Comparison of ENCODE assay signal across 23 cellular contexts in genomic region chr1:153903841-153904455, GRCh38. TPM values are rescaled to one million over a fixed set of nuclear protein-coding genes. Genes with fewer than 3 reads are reported as not detected.
DNase-seq lines count a peak whose midpoint lies in the region; ATAC-seq and TF ChIP-seq lines count a peak whose summit lies in the region.
"Had no signal": no experiment of that assay in that cellular context is flagged by ENCODE, and none has a peak within 500 bp of the region (broad histone marks: within the 10 kb centered on the region; RNA-seq: fewer than 3 reads in every experiment).

No MANE protein-coding gene starts in this region.

- H3K9me2 ChIP-seq in SU-DHL-6 (replicated peaks; ENCODE audit: insufficient read depth, low read length) (no peaks in the 10 kb centered on the region), MM.1S (replicated peaks; ENCODE audit: insufficient read depth, low read length) (no peaks in the 10 kb centered on the region)

- H3K9ac ChIP-seq in SU-DHL-6 (ENCODE audit: low read length) (no peak overlapping the region), subcutaneous abdominal adipose tissue (ENCODE audit: low read length in 5 of 5) (no peak overlapping the region), MM.1S (ENCODE audit: low read length) (no peak overlapping the region)

- no peak for ATAC-seq in activated T-cell treated with anti-CD3 and anti-CD28 coated beads, Interleukin-2, amount 50 U/mL, for 4 hours
- peak; percentile 63 for ATAC-seq in gastroesophageal sphincter
- no peak for ATAC-seq in stimulated activated memory B cell treated with anti-CD40 and anti-IgM and Interleukin-4, amounts not matched to agents 10 μg/mL and 1 μg/mL and 100 μg/mL, for 72 hours
- ATAC-seq: left lobe of liver, SK-N-SH treated with all-trans-retinoic acid at 6 μM for 48 hours had no signal

- DNase-seq in activated T-cell treated with anti-CD3 and anti-CD28 coated beads, Interleukin-2, amount 50 U/mL, for 24 hours: no peak
- no peak for DNase-seq in activated T-cell treated with anti-CD3 and anti-CD28 coated beads, Interleukin-2, amount 50 U/mL, for 4 hours
- no peak for DNase-seq in MM.1S
- no peak for DNase-seq in T-helper 9 cell
- DNase-seq: activated CD4-positive, CD25-positive, alpha-beta regulatory T cell treated with anti-CD3 and anti-CD28 coated beads, Interleukin-2, amount 50 U/mL, for 72 hours; activated effector memory CD4-positive, alpha-beta T cell treated with anti-CD3 and anti-CD28 coated beads, Interleukin-2, amount 50 U/mL, for 16 hours; central memory CD4-positive, alpha-beta T cell; midbrain; NCI-H1105; NCI-H2081 treated with DMSO at 0.1 percent for 48 hours; NCI-H510A treated with DMSO at 0.1 percent for 48 hours; RPMI8226; stomach had no signal

- peaks cover 44% of the 10 kb centered on the region for H3K4me1 Mint-ChIP-seq in activated T-cell treated with anti-CD3 and anti-CD28 coated beads, Interleukin-2, amount 50 U/mL, for 24 hours (ENCODE audit: low read depth)
- peaks cover 24% of the 10 kb centered on the region for H3K4me1 Mint-ChIP-seq in activated T-cell treated with anti-CD3 and anti-CD28 coated beads, Interleukin-2, amount 50 U/mL, for 4 hours (ENCODE audit: low read depth)
- peaks cover 24% of the 10 kb centered on the region for H3K4me1 Mint-ChIP-seq in stimulated activated memory B cell treated with anti-CD40 and anti-IgM and Interleukin-4, amounts not matched to agents 10 μg/mL and 1 μg/mL and 100 μg/mL, for 72 hours
- H3K4me1 Mint-ChIP-seq: nephron had no signal

- H3F3A ChIP-seq in SU-DHL-6 (ENCODE audit: insufficient read depth) (peaks cover 29% of the 10 kb centered on the region), MM.1S (ENCODE audit: insufficient read depth, low read length) (no peaks in the 10 kb centered on the region; the same call in 1 of the 2 replicates)

- peak overlapping the region; percentile 64 for H3K27ac Mint-ChIP-seq in activated T-cell treated with anti-CD3 and anti-CD28 coated beads, Interleukin-2, amount 50 U/mL, for 24 hours
- no peak overlapping the region for H3K27ac Mint-ChIP-seq in stimulated activated memory B cell treated with anti-CD40 and anti-IgM and Interleukin-4, amounts not matched to agents 10 μg/mL and 1 μg/mL and 100 μg/mL, for 72 hours
- H3K27ac Mint-ChIP-seq: nephron had no signal

- H4K20me1 ChIP-seq in SU-DHL-6 (ENCODE audit: low read depth, low read length) (no peaks in the 10 kb centered on the region; the same call in 1 of the 2 replicates), MM.1S (ENCODE audit: insufficient read depth, low read length) (peaks cover 16% of the 10 kb centered on the region)

- H3K36me3 Mint-ChIP-seq in activated T-cell treated with anti-CD3 and anti-CD28 coated beads, Interleukin-2, amount 50 U/mL, for 24 hours (ENCODE audit: low read depth): peaks cover 52% of the 10 kb centered on the region
- peaks cover 10% of the 10 kb centered on the region for H3K36me3 Mint-ChIP-seq in activated T-cell treated with anti-CD3 and anti-CD28 coated beads, Interleukin-2, amount 50 U/mL, for 4 hours (ENCODE audit: insufficient read depth)
- peaks cover 24% of the 10 kb centered on the region for H3K36me3 Mint-ChIP-seq in stimulated activated memory B cell treated with anti-CD40 and anti-IgM and Interleukin-4, amounts not matched to agents 10 μg/mL and 1 μg/mL and 100 μg/mL, for 72 hours

- TF ChIP-seq CTCF in SU-DHL-6 (IDR thresholded peaks at IDR 0.05; ENCODE audit: insufficient read depth, low read length, poor library complexity, severe bottlenecking): no peak
- TF ChIP-seq CTCF in gastroesophageal sphincter (IDR thresholded peaks at IDR 0.05): no peak
- TF ChIP-seq CTCF in MM.1S (IDR thresholded peaks at IDR 0.05; ENCODE audit: low read length): no peak

- H2AFZ ChIP-seq in SU-DHL-6 (ENCODE audit: low read depth, low read length, severe bottlenecking) (no peak overlapping the region), MM.1S (ENCODE audit: low read length) (no peak overlapping the region)

- peak overlapping the region; percentile 37; the same call in 1 of the 2 replicates for H3K27ac ChIP-seq in SU-DHL-6 (ENCODE audit: low read depth, low read length)
- peak overlapping the region in 1 of 4 donors; percentile 4 for H3K27ac ChIP-seq in gastroesophageal sphincter
- H3K27ac ChIP-seq in subcutaneous abdominal adipose tissue (ENCODE audit: low read depth, low read length): peak overlapping the region; percentile 37
- no peak overlapping the region for H3K27ac ChIP-seq in MM.1S (ENCODE audit: low read length)
- H3K27ac ChIP-seq: stomach had no signal

- H3K4me2 ChIP-seq in SU-DHL-6 (ENCODE audit: low read depth, low read length, poor library complexity, severe bottlenecking) (peak overlapping the region; percentile 24), MM.1S (ENCODE audit: low read depth, low read length) (no peak overlapping the region)

- H3K27me3 Mint-ChIP-seq in activated T-cell treated with anti-CD3 and anti-CD28 coated beads, Interleukin-2, amount 50 U/mL, for 24 hours: no peaks in the 10 kb centered on the region
- H3K27me3 Mint-ChIP-seq in activated T-cell treated with anti-CD3 and anti-CD28 coated beads, Interleukin-2, amount 50 U/mL, for 4 hours (ENCODE audit: low read depth): no peaks in the 10 kb centered on the region
- no peaks in the 10 kb centered on the region for H3K27me3 Mint-ChIP-seq in stimulated activated memory B cell treated with anti-CD40 and anti-IgM and Interleukin-4, amounts not matched to agents 10 μg/mL and 1 μg/mL and 100 μg/mL, for 72 hours

- H3K79me2 ChIP-seq in SU-DHL-6 (ENCODE audit: insufficient read depth, low read length) (peaks cover 99% of the 10 kb centered on the region), MM.1S (ENCODE audit: low read length) (peaks cover 99% of the 10 kb centered on the region)

- H3K9me3 Mint-ChIP-seq in activated T-cell treated with anti-CD3 and anti-CD28 coated beads, Interleukin-2, amount 50 U/mL, for 24 hours: no peaks in the 10 kb centered on the region
- no peaks in the 10 kb centered on the region for H3K9me3 Mint-ChIP-seq in activated T-cell treated with anti-CD3 and anti-CD28 coated beads, Interleukin-2, amount 50 U/mL, for 4 hours
- H3K9me3 Mint-ChIP-seq in stimulated activated memory B cell treated with anti-CD40 and anti-IgM and Interleukin-4, amounts not matched to agents 10 μg/mL and 1 μg/mL and 100 μg/mL, for 72 hours: no peaks in the 10 kb centered on the region
- H3K9me3 Mint-ChIP-seq: nephron had no signal

- H3K9me3 ChIP-seq in SU-DHL-6 (ENCODE audit: insufficient read depth, low read length) (no peaks in the 10 kb centered on the region), gastroesophageal sphincter (no peaks in the 10 kb centered on the region), subcutaneous abdominal adipose tissue (ENCODE audit: control insufficient read depth in 5 of 5, low read length in 5 of 5) (no peaks in the 10 kb centered on the region), MM.1S (replicated peaks; ENCODE audit: insufficient read depth, low read length) (no peaks in the 10 kb centered on the region)
- H3K9me3 ChIP-seq: adrenal gland, HAP-1, stomach had no signal

- H3K27me3 ChIP-seq in SU-DHL-6 (ENCODE audit: low read length) (no peaks in the 10 kb centered on the region), gastroesophageal sphincter (no peaks in the 10 kb centered on the region), subcutaneous abdominal adipose tissue (ENCODE audit: control insufficient read depth in 5 of 5, insufficient read depth in 4 of 5, low read length in 5 of 5) (no peaks in the 10 kb centered on the region), MM.1S (replicated peaks; ENCODE audit: insufficient read depth, low read length) (no peaks in the 10 kb centered on the region)
- H3K27me3 ChIP-seq: adrenal gland, stomach had no signal

- H3K36me3 ChIP-seq in SU-DHL-6 (ENCODE audit: low read length) (peaks cover 13% of the 10 kb centered on the region), gastroesophageal sphincter (peaks cover 0 to 17% of the 10 kb centered on the region in 2 donors), subcutaneous abdominal adipose tissue (ENCODE audit: control insufficient read depth in 5 of 5, insufficient read depth in 5 of 5, low read length in 5 of 5) (peaks cover 0 to 10% (median 7%) of the 10 kb centered on the region in 5 donors), MM.1S (replicated peaks; ENCODE audit: insufficient read depth, low read length) (no peaks in the 10 kb centered on the region)
- H3K36me3 ChIP-seq: adrenal gland had no signal

- no peak for TF ChIP-seq EP300 in gastroesophageal sphincter (IDR thresholded peaks at IDR 0.05)

- 86 to 87% methylated on average over 11 to 13 of the region's 14 CpGs for WGBS in gastroesophageal sphincter (ENCODE audit: low coverage in 1 of 2), 2 donors

- no peak for TF ChIP-seq POLR2A in gastroesophageal sphincter (IDR thresholded peaks at IDR 0.05)

- H3K4me3 Mint-ChIP-seq in activated T-cell treated with anti-CD3 and anti-CD28 coated beads, Interleukin-2, amount 50 U/mL, for 24 hours: no peak overlapping the region
- no peak overlapping the region for H3K4me3 Mint-ChIP-seq in activated T-cell treated with anti-CD3 and anti-CD28 coated beads, Interleukin-2, amount 50 U/mL, for 4 hours
- no peak overlapping the region for H3K4me3 Mint-ChIP-seq in stimulated activated memory B cell treated with anti-CD40 and anti-IgM and Interleukin-4, amounts not matched to agents 10 μg/mL and 1 μg/mL and 100 μg/mL, for 72 hours
- H3K4me3 Mint-ChIP-seq: nephron had no signal

- peaks cover 0 to 26% (median 0%) of the 10 kb centered on the region in 3 donors for H3K4me1 ChIP-seq in gastroesophageal sphincter
- peaks cover 0 to 5% (median 0%) of the 10 kb centered on the region in 5 donors for H3K4me1 ChIP-seq in subcutaneous abdominal adipose tissue (ENCODE audit: control insufficient read depth in 5 of 5, insufficient read depth in 5 of 5, low read length in 5 of 5)
- no peaks in the 10 kb centered on the region for H3K4me1 ChIP-seq in MM.1S (ENCODE audit: low read length)

- H3K4me3 ChIP-seq in SU-DHL-6 (ENCODE audit: insufficient read depth, low read length, poor library complexity, severe bottlenecking) (no peak overlapping the region), gastroesophageal sphincter (no peak overlapping the region), subcutaneous abdominal adipose tissue (ENCODE audit: low read depth in 1 of 5, low read length in 5 of 5) (no peak overlapping the region), MM.1S (ENCODE audit: low read length) (no peak overlapping the region)
- H3K4me3 ChIP-seq: adrenal gland, HAP-1, skin epidermis, stomach had no signal

RNA-seq across cellular contexts. Expression of gene GATAD2B, which starts 18.8 kb away (rescaled TPM):
- total RNA-seq in activated T-cell treated with anti-CD3 and anti-CD28 coated beads, Interleukin-2, amount 50 U/mL, for 4 hours: 10 to 100 TPM; 57.3 to 58.3 (median 57.7) TPM
- total RNA-seq in gastroesophageal sphincter: 10 to 100 TPM; 18.4 to 30.8 (median 23.8) TPM

RNA-seq across cellular contexts. Expression of gene DENND4B, which starts 42.6 kb away (rescaled TPM):
- 100 to 1,000 TPM; 110 to 117 (median 115) TPM for total RNA-seq in activated T-cell treated with anti-CD3 and anti-CD28 coated beads, Interleukin-2, amount 50 U/mL, for 4 hours
- total RNA-seq in gastroesophageal sphincter: 10 to 100 TPM; 10.2 to 46.5 (median 32.3) TPM

RNA-seq across cellular contexts. Expression of gene CRTC2, which starts 54.5 kb away (rescaled TPM):
- 10 to 100 TPM; 43.7 to 56.0 (median 51.7) TPM for total RNA-seq in activated T-cell treated with anti-CD3 and anti-CD28 coated beads, Interleukin-2, amount 50 U/mL, for 4 hours
- total RNA-seq in gastroesophageal sphincter: 10 to 100 TPM; 13.9 to 21.2 (median 15.6) TPM

RNA-seq across cellular contexts. Expression of gene SLC39A1, which starts 59.4 kb away (rescaled TPM):
- total RNA-seq in activated T-cell treated with anti-CD3 and anti-CD28 coated beads, Interleukin-2, amount 50 U/mL, for 4 hours: 10 to 100 TPM; 72.6 to 79.3 (median 73.9) TPM
- 100 to 1,000 TPM in 3 of 4 donors, 10 to 100 TPM in 1; 64.8 to 115 (median 106) TPM for total RNA-seq in gastroesophageal sphincter
